Comparison of ENCODE assay signal across 19 cellular contexts in the genomic region with DNA sequence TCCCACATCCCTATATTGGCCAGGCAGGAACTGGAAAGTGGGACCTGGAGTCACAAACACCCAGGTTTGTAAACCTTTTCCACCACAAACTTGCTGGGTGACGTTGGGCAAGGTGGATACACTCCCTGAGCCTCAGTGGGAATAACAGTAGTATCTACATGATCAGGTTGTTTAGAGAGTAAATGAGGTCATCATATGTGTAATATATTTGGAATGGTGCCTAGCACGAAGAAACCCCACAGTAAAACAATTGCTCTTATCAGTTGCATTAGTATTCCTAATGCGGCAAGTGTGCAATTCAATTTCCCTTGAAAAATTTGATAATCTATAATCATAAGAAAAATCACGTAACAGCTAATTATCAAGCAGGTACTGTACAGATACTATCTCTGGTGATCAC. TPM values are rescaled to one million over a fixed set of nuclear protein-coding genes. Genes with fewer than 3 reads are reported as not detected.
A peak's percentile ranks its signal among the peaks of the same experiment; 100 is the strongest.
DNase-seq lines count a peak whose midpoint lies in the region; FAIRE-seq and TF ChIP-seq lines count a peak whose summit lies in the region.
"Had no signal": no experiment of that assay in that cellular context is flagged by ENCODE, and none has a peak within 500 bp of the region (broad histone marks: within the 10 kb centered on the region; RNA-seq: fewer than 3 reads in every experiment).

No MANE protein-coding gene starts in this region.

- BruUV-seq in PC-9 (replicated peaks; lab: Mats Ljungman, UMichigan), result no TSS peak

- H3F3A ChIP-seq in PC-9 (ENCODE audit: insufficient read depth, low read depth), result 0 out of 2 replicates have a peak, but pooled peaks cover 2% of the 10 kb centered on the region

- no peak for FAIRE-seq in bronchial epithelial cell (lab: Jason Lieb, UNC)
- FAIRE-seq: G401.6, H1 had no signal

- H3K4me3 ChIP-seq in PC-9, result no peak overlapping the region
- H3K4me3 ChIP-seq in bronchial epithelial cell (ENCODE audit: low read depth, low read length), result no peak overlapping the region
- H3K4me3 ChIP-seq: right atrium auricular region had no signal

- DNase-seq in EH (ENCODE audit: low read depth), result peak; percentile 46
- peak in 1 of 2 experiments; percentile 55 for DNase-seq in PC-9
- DNase-seq in bronchial epithelial cell (ENCODE audit: low read depth), result peak; percentile 93
- DNase-seq in kidney tubule cell (ENCODE audit: low spot score), result peak; percentile 51
- DNase-seq in GM10248 (ENCODE audit: extremely low spot score), result no peak
- DNase-seq in NCI-H2029 treated with DMSO at 0.1 percent for 48 hours (lab: John Stamatoyannopoulos, UW), result no peak
- no peak for DNase-seq in putamen (ENCODE audit: low spot score)
- no peak for DNase-seq in SW480 (ENCODE audit: low spot score)
- DNase-seq: activated CD4-positive, alpha-beta memory T cell treated with anti-CD3 and anti-CD28 coated beads for 36 hours; activated T-cell treated with anti-CD3 and anti-CD28 coated beads, Interleukin-2, amount 50 U/mL, for 24 hours; Caco-2; cerebellar nuclear complex; glutamatergic neuron; Karpas-422; NCI-H1694; NCI-H446 treated with DMSO at 0.1 percent for 48 hours had no signal

- peaks cover 32% of the 10 kb centered on the region for H3K4me1 ChIP-seq in PC-9 (replicated peaks; ENCODE audit: insufficient read depth)
- H3K4me1 ChIP-seq: Caco-2 had no signal

- H3K9me2 ChIP-seq in PC-9 (ENCODE audit: insufficient read depth), result no peaks in the 10 kb centered on the region

- H3K9me3 ChIP-seq in PC-9 (ENCODE audit: insufficient read depth, low read depth), result no peaks in the 10 kb centered on the region
- H3K9me3 ChIP-seq: Caco-2, right atrium auricular region had no signal

- H4K20me1 ChIP-seq in PC-9 (ENCODE audit: insufficient read depth), result no peaks in the 10 kb centered on the region

- no peak overlapping the region for H2AFZ ChIP-seq in PC-9

- H3K27me3 ChIP-seq in PC-9 (ENCODE audit: insufficient read depth, low read depth), result no peaks in the 10 kb centered on the region
- no peaks in the 10 kb centered on the region for H3K27me3 ChIP-seq in bronchial epithelial cell (ENCODE audit: control insufficient read depth, insufficient read depth, low read length)
- H3K27me3 ChIP-seq: right atrium auricular region had no signal

- TF ChIP-seq CTCF in PC-9 (conservative IDR thresholded peaks at IDR 0.05) (no peak), bronchial epithelial cell (IDR thresholded peaks at IDR 0.05; ENCODE audit: insufficient read depth, low read length, severe bottlenecking) (no peak), GM10248 (IDR thresholded peaks at IDR 0.05; ENCODE audit: control extremely low read depth, extremely low read depth, low read depth, missing control alignments) (no peak)

- no peaks in the 10 kb centered on the region for H3K36me3 ChIP-seq in PC-9 (ENCODE audit: low read depth)
- no peaks in the 10 kb centered on the region for H3K36me3 ChIP-seq in bronchial epithelial cell (ENCODE audit: control insufficient read depth, insufficient read depth, low read length)
- H3K36me3 ChIP-seq: right atrium auricular region had no signal

- H3K4me2 ChIP-seq in PC-9, result peak overlapping the region; percentile 22

- H3K79me2 ChIP-seq in PC-9 (ENCODE audit: low read depth), result peaks cover 29% of the 10 kb centered on the region; the same call in 1 of the 2 replicates

- CTCF ChIA-PET in PC-9 (lab: Charles Lee) (no interaction called here), GM10248 (lab: Yijun Ruan, JAX) (interaction anchor here (1.2 kb wide), 1 partner anchor 387 kb away, joined by 3 read pairs; no protein-coding TSS in a partner anchor)

- POLR2A ChIA-PET in PC-9 (lab: Charles Lee; ENCODE audit: unreplicated experiment) (interaction anchor here (0.6 kb wide), 1 partner anchor 32 kb away, joined by 7 read pairs; no protein-coding TSS in a partner anchor), GM10248 (lab: Yijun Ruan, JAX) (no interaction called here)

- H3K27ac ChIP-seq in PC-9, result no peak overlapping the region
- H3K27ac ChIP-seq: right atrium auricular region had no signal

- intact Hi-C loops in PC-9 (cut with micrococcal nuclease; ENCODE audit: unreplicated experiment), result no loop called here

RNA-seq across cellular contexts. Expression of gene HIVEP2, which starts 51.9 kb away (rescaled TPM):
- total RNA-seq in PC-9 (2021) (10.3 and 12.4 TPM in 2 replicates), bronchial epithelial cell (7.9 and 14.0 TPM in 2 replicates)

Comparison
In these comparisons a context has a peak if more than half of its experiments do, and no peak if none do; other contexts are left out.
1. DNase-seq: peak in EH (single experiment), bronchial epithelial cell (single experiment) and kidney tubule cell (single experiment); none in GM10248 (single experiment), NCI-H2029 treated with DMSO at 0.1 percent for 48 hours (single experiment), putamen (single experiment) and SW480 (single experiment).